In genomic region chr19:17075035-17075859, GRCh38 we compare ENCODE assay signal across 8 cellular contexts.
A peak's percentile ranks its signal among the peaks of the same experiment; 100 is the strongest.
DNase-seq lines count a peak whose midpoint lies in the region; ATAC-seq and TF ChIP-seq lines count a peak whose summit lies in the region.

TSS of gene HAUS8 (minus strand) at chr19:17075452. CDS start at chr19:17075422, 30 bp downstream.
TSS of gene MYO9B (plus strand) at chr19:17075777. CDS start at chr19:17101718, 25,941 bp downstream.

- peak; percentile 73 for ATAC-seq in GM19395 (IDR thresholded peaks at IDR 0.05; ENCODE audit: unreplicated experiment)
- peak; percentile 51 for ATAC-seq in HG03558 (IDR thresholded peaks at IDR 0.05; ENCODE audit: extremely low read depth, unreplicated experiment)

- no peak for TF ChIP-seq CTCF in C4-2B (conservative IDR thresholded peaks at IDR 0.05)

- peak within 1 kb of the TSS; percentile 85 for H3K27ac ChIP-seq in C4-2B

- DNase-seq in NCI-H748 treated with DMSO at 0.1 percent for 48 hours (lab: John Stamatoyannopoulos, UW), result peak; percentile 88
- DNase-seq in activated CD4-positive, alpha-beta T cell treated with anti-CD3 and anti-CD28 coated beads, Interleukin-2, amount 50 U/mL, for 1 hour, result peak; percentile 99
- peak; percentile 99 for DNase-seq in dedifferentiated amniotic fluid mesenchymal stem cell (ENCODE audit: extremely low spot score)
- peak; percentile 100 for DNase-seq in left kidney (ENCODE audit: low read depth, low spot score)
- peak; percentile 100 for DNase-seq in stimulated activated CD4-positive, alpha-beta T cell treated with anti-CD3 and anti-CD28 coated beads, Interleukin-1b, Interleukin-23, amount 100 ng/mL, for 48 hours

Comparison
In these comparisons a context has a peak if more than half of its experiments do, and no peak if none do; other contexts are left out.
1. Peak in every context shown above with its lines: DNase-seq, ATAC-seq and H3K27ac ChIP-seq.